In genomic region chr5:6745706-6746217, GRCh38 we compare ENCODE assay signal across 8 cellular contexts. TPM values are rescaled to one million over a fixed set of nuclear protein-coding genes. Genes with fewer than 3 reads are reported as not detected.
A peak's percentile ranks its signal among the peaks of the same experiment; 100 is the strongest.
DNase-seq lines count a peak whose midpoint lies in the region; ATAC-seq and TF ChIP-seq lines count a peak whose summit lies in the region.

No MANE protein-coding gene starts in this region.

- TF ChIP-seq CTCF in activated B cell treated with CpG ODN at 0.5 μM for 24 hours (IDR thresholded peaks at IDR 0.05) (peak; percentile 71), glutamatergic neuron (IDR thresholded peaks at IDR 0.05; ENCODE audit: partially characterized antibody, unreplicated experiment) (peak; percentile 71)

- CTCF ChIA-PET in activated B cell treated with CpG ODN at 0.5 μM for 24 hours (lab: Charles Lee): interaction anchor here (0.6 to 2.5 kb wide), 27 partner anchors 9 to 1249 kb away, joined by 3 to 28 read pairs (median 3); partner anchors contain the start of genes MED10, NSUN2 and SRD5A1

- H3K4me3 ChIP-seq in H7 (ENCODE audit: insufficient read depth, low read depth, low read length): no peak overlapping the region

- peaks cover 9% of the 10 kb centered on the region for H3K4me1 Mint-ChIP-seq in activated B cell treated with CpG ODN at 0.5 μM for 24 hours
- no peaks in the 10 kb centered on the region for H3K4me1 Mint-ChIP-seq in glutamatergic neuron (ENCODE audit: low read depth, unreplicated experiment)

- intact Hi-C loops in Right ventricle myocardium inferior (cut with DNase I) (loop anchor here (1.0 kb wide), 1 partner anchor 112 kb away; the partner anchor contains the start of genes NSUN2 and SRD5A1), cardiac septum (cut with DNase I) (loop anchor here (2.0 to 10.0 kb wide), 3 partner anchors 113 to 1251 kb away; partner anchors contain the start of genes MED10, NSUN2 and SRD5A1), activated B cell treated with CpG ODN at 0.5 μM for 24 hours (cut with micrococcal nuclease) (loop anchor here (1.0 to 5.0 kb wide), 5 partner anchors 33 to 1253 kb away; partner anchors contain the start of genes MED10, NSUN2, SRD5A1 and TENT4A), sciatic nerve (cut with DNase I) (loop anchor here (10.0 kb wide), 1 partner anchor 111 kb away; the partner anchor contains the start of genes NSUN2 and SRD5A1)

- H3K27me3 Mint-ChIP-seq in activated B cell treated with CpG ODN at 0.5 μM for 24 hours (no peaks in the 10 kb centered on the region), glutamatergic neuron (ENCODE audit: unreplicated experiment) (peaks cover 2% of the 10 kb centered on the region)

- no peaks in the 10 kb centered on the region for H3K9me3 Mint-ChIP-seq in activated B cell treated with CpG ODN at 0.5 μM for 24 hours
- H3K9me3 Mint-ChIP-seq in glutamatergic neuron (ENCODE audit: unreplicated experiment): no peaks in the 10 kb centered on the region

- POLR2A ChIA-PET in activated B cell treated with CpG ODN at 0.5 μM for 24 hours (lab: Charles Lee): interaction anchor here (0.6 to 2.6 kb wide), 5 partner anchors 15 to 113 kb away, joined by 3 to 17 read pairs (median 7); partner anchors contain the start of genes NSUN2, SRD5A1 and TENT4A

- no peaks in the 10 kb centered on the region for H3K27me3 ChIP-seq in H7 (ENCODE audit: control insufficient read depth, insufficient read depth, low read length)

- H3K4me3 Mint-ChIP-seq in activated B cell treated with CpG ODN at 0.5 μM for 24 hours (no peak overlapping the region), glutamatergic neuron (ENCODE audit: unreplicated experiment) (no peak overlapping the region)

- no peak for DNase-seq in Right ventricle myocardium inferior (ENCODE audit: missing footprints)
- DNase-seq in cardiac septum (ENCODE audit: low spot score): no peak
- peak; percentile 74 for DNase-seq in H7
- peak; percentile 24 for DNase-seq in NCI-H1105 (lab: John Stamatoyannopoulos, UW)
- no peak for DNase-seq in activated B cell treated with CpG ODN at 0.5 μM for 24 hours
- no peak for DNase-seq in glutamatergic neuron
- DNase-seq in sciatic nerve (ENCODE audit: low spot score): no peak
- no peak for DNase-seq in activated effector memory CD4-positive, alpha-beta T cell treated with anti-CD3 and anti-CD28 coated beads, Interleukin-2, amount 50 U/mL, for 16 hours

- H3K36me3 Mint-ChIP-seq in activated B cell treated with CpG ODN at 0.5 μM for 24 hours (ENCODE audit: low read depth) (peaks cover 87% of the 10 kb centered on the region), glutamatergic neuron (ENCODE audit: unreplicated experiment) (no peaks in the 10 kb centered on the region)

- H3K27ac Mint-ChIP-seq in activated B cell treated with CpG ODN at 0.5 μM for 24 hours: peak overlapping the region; percentile 46
- H3K27ac Mint-ChIP-seq in glutamatergic neuron (ENCODE audit: unreplicated experiment): no peak overlapping the region

- peak; percentile 57 for ATAC-seq in Right ventricle myocardium inferior
- peak; percentile 87 for ATAC-seq in activated B cell treated with CpG ODN at 0.5 μM for 24 hours (ENCODE audit: low read depth)
- ATAC-seq in sciatic nerve: peak; percentile 72

- H3K36me3 ChIP-seq in H7 (replicated peaks; ENCODE audit: control insufficient read depth, insufficient read depth, low read length): peaks cover 10% of the 10 kb centered on the region

RNA-seq across cellular contexts. Expression of gene TENT4A, which starts 32.5 kb away (rescaled TPM):
- total RNA-seq in Right ventricle myocardium inferior: 13.0 TPM
- total RNA-seq in cardiac septum: 18.4 TPM
- total RNA-seq in H7 (2014; rRNA removed; shearing (Covaris generic)): 10.2 and 12.7 TPM in 2 replicates
- total RNA-seq in activated B cell treated with CpG ODN at 0.5 μM for 24 hours: 42.4 and 51.2 TPM in 2 replicates
- 23.7 TPM for total RNA-seq in glutamatergic neuron (ENCODE audit: unreplicated experiment)
- total RNA-seq in sciatic nerve: 28.6 TPM

Comparison
In these comparisons a context has a peak if more than half of its experiments do, and no peak if none do; other contexts are left out.
1. DNase-seq: peak in H7 (single experiment) and NCI-H1105 (single experiment); none in Right ventricle myocardium inferior (single experiment), cardiac septum (single experiment), activated B cell treated with CpG ODN at 0.5 μM for 24 hours (single experiment), glutamatergic neuron (single experiment), sciatic nerve (single experiment) and activated effector memory CD4-positive, alpha-beta T cell treated with anti-CD3 and anti-CD28 coated beads, Interleukin-2, amount 50 U/mL, for 16 hours (single experiment).
2. Peak in every context shown above with its lines, with median percentiles within 50 percentile points of each other: ATAC-seq.